10 cellular contexts compared by ENCODE assay signal in genomic region chr7:75962607-75963382, GRCh38. TPM values are rescaled to one million over a fixed set of nuclear protein-coding genes. Genes with fewer than 3 reads are reported as not detected.
DNase-seq lines count a peak whose midpoint lies in the region; ATAC-seq, FAIRE-seq and TF ChIP-seq lines count a peak whose summit lies in the region.
"Had no signal": no experiment of that assay in that cellular context is flagged by ENCODE, and none has a peak within 500 bp of the region (broad histone marks: within the 10 kb centered on the region; RNA-seq: fewer than 3 reads in every experiment).

No MANE protein-coding gene starts in this region.

- H3K27ac ChIP-seq in esophagus (ENCODE audit: low read depth in 2 of 2, low read length in 1 of 2): peak overlapping the region; percentile 21 to 53
- H3K27ac ChIP-seq in mesenchymal stem cell (ENCODE audit: low read length, poor library complexity, severe bottlenecking): peak overlapping the region; percentile 78
- H3K27ac ChIP-seq in testis: peak overlapping the region; percentile 62 to 74

- no peak overlapping the region for H3K27ac Mint-ChIP-seq in stimulated activated memory B cell treated with anti-CD40 and anti-IgM and Interleukin-4, amounts not matched to agents 10 μg/mL and 1 μg/mL and 100 μg/mL, for 72 hours
- H3K27ac Mint-ChIP-seq in natural killer cell: peak overlapping the region in 1 of 2 donors; percentile 63

- peak overlapping the region; percentile 30 for H2BK120ac ChIP-seq in mesenchymal stem cell (ENCODE audit: low read depth, low read length)

- H2BK12ac ChIP-seq in mesenchymal stem cell (ENCODE audit: low read length in 2 of 2): peak overlapping the region in 1 of 2 experiments; percentile 92

- no peak for TF ChIP-seq CTCF in testis (IDR thresholded peaks at IDR 0.05)
- TF ChIP-seq CTCF in natural killer cell (IDR thresholded peaks at IDR 0.05): no peak

- H3K9me3 ChIP-seq in esophagus (ENCODE audit: control insufficient read depth in 2 of 2, insufficient read depth in 1 of 2, low read depth in 1 of 2, low read length in 1 of 2) (no peaks in the 10 kb centered on the region), mesenchymal stem cell (ENCODE audit: control insufficient read depth, low read length) (no peaks in the 10 kb centered on the region), testis (no peaks in the 10 kb centered on the region)

- H3K4ac ChIP-seq in mesenchymal stem cell (ENCODE audit: low read depth in 1 of 2, low read length in 2 of 2): peak overlapping the region in 1 of 2 experiments; percentile 44

- peak overlapping the region; percentile 81 for H4K91ac ChIP-seq in mesenchymal stem cell (ENCODE audit: low read length)

- H3K18ac ChIP-seq in mesenchymal stem cell (ENCODE audit: low read depth in 1 of 2, low read length in 2 of 2): peak overlapping the region; percentile 5 to 82

- no peaks in the 10 kb centered on the region for H3K27me3 Mint-ChIP-seq in stimulated activated memory B cell treated with anti-CD40 and anti-IgM and Interleukin-4, amounts not matched to agents 10 μg/mL and 1 μg/mL and 100 μg/mL, for 72 hours
- no peaks in the 10 kb centered on the region for H3K27me3 Mint-ChIP-seq in natural killer cell (ENCODE audit: low read depth in 2 of 2)
- H3K27me3 Mint-ChIP-seq: naive B cell had no signal

- H3K9me3 Mint-ChIP-seq in stimulated activated memory B cell treated with anti-CD40 and anti-IgM and Interleukin-4, amounts not matched to agents 10 μg/mL and 1 μg/mL and 100 μg/mL, for 72 hours: no peaks in the 10 kb centered on the region
- no peaks in the 10 kb centered on the region for H3K9me3 Mint-ChIP-seq in natural killer cell
- H3K9me3 Mint-ChIP-seq: naive B cell had no signal

- peak overlapping the region; percentile 58 for H2AFZ ChIP-seq in mesenchymal stem cell (ENCODE audit: low read depth, low read length)

- no peak overlapping the region for H2BK15ac ChIP-seq in mesenchymal stem cell (ENCODE audit: low read depth, poor library complexity, severe bottlenecking)

- peak; percentile 98 for FAIRE-seq in RCC 7860 (lab: Jason Lieb, UNC)
- FAIRE-seq: bronchial epithelial cell had no signal

- DNase-seq in RCC 7860 (ENCODE audit: low spot score) (peak; percentile 98), mesenchymal stem cell (peak; percentile 92), testis (no peak), NCI-H526 treated with DMSO at 0.1 percent for 48 hours (lab: John Stamatoyannopoulos, UW) (no peak), natural killer cell (no peak)
- DNase-seq: naive B cell had no signal

- H3K14ac ChIP-seq in mesenchymal stem cell (ENCODE audit: low read length in 2 of 2): peak overlapping the region in 1 of 2 experiments; percentile 90

- H3K4me1 Mint-ChIP-seq in stimulated activated memory B cell treated with anti-CD40 and anti-IgM and Interleukin-4, amounts not matched to agents 10 μg/mL and 1 μg/mL and 100 μg/mL, for 72 hours: no peaks in the 10 kb centered on the region
- H3K4me1 Mint-ChIP-seq in natural killer cell: peaks cover 0 to 6% of the 10 kb centered on the region in 2 donors

- H3K4me2 ChIP-seq in mesenchymal stem cell (ENCODE audit: low read length, poor library complexity, severe bottlenecking): no peak overlapping the region

- WGBS in esophagus, 2 donors: 68 to 72% methylated on average over 18 of the region's 18 CpGs
- WGBS in mesenchymal stem cell: 38% methylated on average over 18 of the region's 18 CpGs
- WGBS in testis, 2 donors: 34 to 39% methylated on average over 18 of the region's 18 CpGs

- peak overlapping the region; percentile 59 for H4K8ac ChIP-seq in mesenchymal stem cell (ENCODE audit: low read length)

- H3K27me3 ChIP-seq in esophagus (ENCODE audit: control insufficient read depth in 1 of 2, insufficient read depth in 2 of 2, low read length in 2 of 2) (no peaks in the 10 kb centered on the region), mesenchymal stem cell (ENCODE audit: control insufficient read depth in 1 of 2, insufficient read depth in 1 of 2, low read length in 2 of 2) (no peaks in the 10 kb centered on the region), testis (no peaks in the 10 kb centered on the region)

- peak overlapping the region in 1 of 2 experiments; percentile 26 for H3K23ac ChIP-seq in mesenchymal stem cell (ENCODE audit: low read length in 2 of 2)

- ATAC-seq in stimulated activated memory B cell treated with anti-CD40 and anti-IgM and Interleukin-4, amounts not matched to agents 10 μg/mL and 1 μg/mL and 100 μg/mL, for 72 hours: no peak
- ATAC-seq in GM18909 (IDR thresholded peaks at IDR 0.05; ENCODE audit: poor library complexity, unreplicated experiment) (no peak), natural killer cell (no peak)

- peak overlapping the region; percentile 74 for H3K9ac ChIP-seq in mesenchymal stem cell (ENCODE audit: low read length)

- H3K4me3 ChIP-seq in esophagus (ENCODE audit: low read depth in 1 of 2, low read length in 2 of 2) (no peak overlapping the region), mesenchymal stem cell (ENCODE audit: insufficient read depth in 1 of 2, low read depth in 1 of 2, low read length in 2 of 2) (peak overlapping the region in 1 of 2 experiments; percentile 32), testis (no peak overlapping the region)

- H3K4me3 Mint-ChIP-seq in stimulated activated memory B cell treated with anti-CD40 and anti-IgM and Interleukin-4, amounts not matched to agents 10 μg/mL and 1 μg/mL and 100 μg/mL, for 72 hours: no peak overlapping the region
- H3K4me3 Mint-ChIP-seq in natural killer cell: no peak overlapping the region
- H3K4me3 Mint-ChIP-seq: naive B cell had no signal

- H3K4me1 ChIP-seq in esophagus (ENCODE audit: control insufficient read depth in 2 of 2, insufficient read depth in 2 of 2, low read length in 1 of 2) (peaks cover 2 to 11% of the 10 kb centered on the region in 2 donors), mesenchymal stem cell (ENCODE audit: control insufficient read depth, insufficient read depth, low read depth, low read length) (peaks cover 30% of the 10 kb centered on the region), testis (peaks cover 36% of the 10 kb centered on the region)

- TF ChIP-seq POLR2A in testis (IDR thresholded peaks at IDR 0.05): no peak

- H3K36me3 ChIP-seq in esophagus (ENCODE audit: control insufficient read depth in 2 of 2, insufficient read depth in 2 of 2, low read length in 1 of 2) (peaks cover 0 to 16% of the 10 kb centered on the region in 2 donors), mesenchymal stem cell (ENCODE audit: control insufficient read depth in 1 of 2, insufficient read depth in 2 of 2, low read depth in 1 of 2, low read length in 2 of 2) (peaks cover 35 to 42% of the 10 kb centered on the region in 2 experiments), testis (ENCODE audit: low read depth, missing control alignments) (no peaks in the 10 kb centered on the region)

- H2AK5ac ChIP-seq in mesenchymal stem cell (ENCODE audit: low read length, severe bottlenecking): peak overlapping the region; percentile 51

- no peak overlapping the region for H2BK5ac ChIP-seq in mesenchymal stem cell (ENCODE audit: low read depth, low read length, poor library complexity, severe bottlenecking)

- H3K79me1 ChIP-seq in mesenchymal stem cell (replicated peaks; ENCODE audit: low read length, poor library complexity, severe bottlenecking): peaks cover 21% of the 10 kb centered on the region

- intact Hi-C loops in testis (cut with DNase I; ENCODE audit: low total_unique reads): no loop called here
- intact Hi-C loops in natural killer cell (cut with micrococcal nuclease): no loop called here

- H3K36me3 Mint-ChIP-seq in stimulated activated memory B cell treated with anti-CD40 and anti-IgM and Interleukin-4, amounts not matched to agents 10 μg/mL and 1 μg/mL and 100 μg/mL, for 72 hours: peaks cover 57% of the 10 kb centered on the region
- H3K36me3 Mint-ChIP-seq in natural killer cell: peaks cover 1% of the 10 kb centered on the region

RNA-seq across cellular contexts. Expression of gene TMEM120A, which starts 31.6 kb away (rescaled TPM):
- polyA plus RNA-seq in esophagus: 10 to 100 TPM; 43.8 to 51.0 TPM
- polyA plus RNA-seq in mesenchymal stem cell (2013, experiment 1 of 2): 54.5 TPM
- polyA plus RNA-seq in mesenchymal stem cell (2013, experiment 2 of 2): 54.2 TPM
- 100 to 1,000 TPM in 1 of 2 donors, 10 to 100 TPM in 1; 85.9 to 150 TPM for total RNA-seq in testis
- 270 TPM for polyA plus RNA-seq in testis (ENCODE audit: insufficient read depth, low read depth, low replicate concordance)
- total RNA-seq in natural killer cell: 10 to 100 TPM; 24.3 to 38.1 (median 34.6) TPM

RNA-seq across cellular contexts. Expression of gene POR, which starts 47.8 kb away (rescaled TPM):
- polyA plus RNA-seq in esophagus (100 to 1,000 TPM in 1 of 2 donors, 10 to 100 TPM in 1; 94.5 to 102 TPM), testis (ENCODE audit: insufficient read depth, low read depth, low replicate concordance) (98.5 TPM)
- polyA plus RNA-seq in mesenchymal stem cell (2013, experiment 1 of 2): 76.9 TPM
- 80.1 TPM for polyA plus RNA-seq in mesenchymal stem cell (2013, experiment 2 of 2)
- total RNA-seq in testis (100 to 1,000 TPM; 122 to 169 TPM), natural killer cell (10 to 100 TPM; 56.0 to 60.5 (median 58.3) TPM)

Comparison
In these comparisons a context has a peak if more than half of its experiments do, and no peak if none do; other contexts are left out.
1. DNase-seq: peak in RCC 7860 (single experiment) and mesenchymal stem cell (single experiment); none in testis (single experiment), NCI-H526 treated with DMSO at 0.1 percent for 48 hours (single experiment) and natural killer cell (single experiment).
2. Peak in every context shown above with its lines, with median percentiles within 50 percentile points of each other: H3K27ac ChIP-seq.